Comparison of ENCODE assay signal across 8 cellular contexts in genomic region chr11:120710354-120711187, GRCh38.
DNase-seq lines count a peak whose midpoint lies in the region; ATAC-seq and TF ChIP-seq lines count a peak whose summit lies in the region.

No MANE protein-coding gene starts in this region.

- H3K4me1 Mint-ChIP-seq in CD8-positive, alpha-beta memory T cell = peaks cover 6 to 12% (median 12%) of the 10 kb centered on the region in 3 donors

- H3K27me3 ChIP-seq in right cardiac atrium (ENCODE audit: control insufficient read depth, insufficient read depth) (no peaks in the 10 kb centered on the region), smooth muscle cell (ENCODE audit: low read depth) (no peaks in the 10 kb centered on the region)
- no peaks in the 10 kb centered on the region for H3K27me3 ChIP-seq in CD8-positive, alpha-beta memory T cell (ENCODE audit: insufficient read depth, low read length, poor library complexity, severe bottlenecking)

- intact Hi-C loops in right cardiac atrium (cut with DNase I) = no loop called here

- no peaks in the 10 kb centered on the region for H3K36me3 Mint-ChIP-seq in CD8-positive, alpha-beta memory T cell

- no peak overlapping the region for H3K27ac ChIP-seq in right cardiac atrium (ENCODE audit: low read length)
- H3K27ac ChIP-seq in smooth muscle cell (ENCODE audit: low read depth) = peak overlapping the region; percentile 32
- no peak overlapping the region for H3K27ac ChIP-seq in CD8-positive, alpha-beta memory T cell (ENCODE audit: low read depth, low read length)

- no peak overlapping the region for H3K4me3 Mint-ChIP-seq in CD8-positive, alpha-beta memory T cell

- H3K4me1 ChIP-seq in right cardiac atrium (ENCODE audit: control insufficient read depth, insufficient read depth, low read length) = no peaks in the 10 kb centered on the region
- H3K4me1 ChIP-seq in smooth muscle cell (ENCODE audit: low read depth) = peaks cover 10% of the 10 kb centered on the region
- no peaks in the 10 kb centered on the region for H3K4me1 ChIP-seq in CD8-positive, alpha-beta memory T cell (ENCODE audit: insufficient read depth, low read length)

- H3K9me3 Mint-ChIP-seq in CD8-positive, alpha-beta memory T cell = peaks cover 0 to 10% (median 1%) of the 10 kb centered on the region in 5 donors

- peak overlapping the region; percentile 18 for H2AFZ ChIP-seq in smooth muscle cell (ENCODE audit: low read depth)

- H3K9me3 ChIP-seq in right cardiac atrium (ENCODE audit: control insufficient read depth, low read length) (no peaks in the 10 kb centered on the region), smooth muscle cell (replicated peaks; ENCODE audit: low read depth) (no peaks in the 10 kb centered on the region)
- H3K9me3 ChIP-seq in CD8-positive, alpha-beta memory T cell (ENCODE audit: low read length) = no peaks in the 10 kb centered on the region

- H3K4me3 ChIP-seq in right cardiac atrium (ENCODE audit: low read length) (no peak overlapping the region), smooth muscle cell (no peak overlapping the region)
- no peak overlapping the region for H3K4me3 ChIP-seq in CD8-positive, alpha-beta memory T cell (ENCODE audit: low read length)

- CTCF ChIA-PET in CD8-positive, alpha-beta memory T cell (lab: Charles Lee) = no interaction called here

- DNase-seq in activated CD8-positive, alpha-beta memory T cell treated with anti-CD3 and anti-CD28 coated beads for 24 hours = peak; percentile 24
- no peak for DNase-seq in activated CD8-positive, alpha-beta memory T cell treated with anti-CD3 and anti-CD28 coated beads, Interleukin-2, amount 50 U/mL, for 4 hours
- DNase-seq in right cardiac atrium = peak in 2 of 3 donors; percentile 38 to 78
- peak; percentile 19 for DNase-seq in smooth muscle cell (lab: John Stamatoyannopoulos, UW; ENCODE audit: unreplicated experiment)
- no peak for DNase-seq in RPMI8226
- DNase-seq in CD8-positive, alpha-beta memory T cell = no peak
- no peak for DNase-seq in NCI-H526 (lab: John Stamatoyannopoulos, UW)

- no peaks in the 10 kb centered on the region for H4K20me1 ChIP-seq in smooth muscle cell (ENCODE audit: low read depth)

- peak; percentile 56 for ATAC-seq in SK-N-SH treated with all-trans-retinoic acid at 6 μM for 48 hours
- ATAC-seq in right cardiac atrium = peak; percentile 26 to 62

- H3K79me2 ChIP-seq in smooth muscle cell (ENCODE audit: low read depth) = no peaks in the 10 kb centered on the region

- TF ChIP-seq CTCF in smooth muscle cell (IDR thresholded peaks at IDR 0.05; ENCODE audit: borderline replicate concordance, insufficient read depth, poor library complexity, severe bottlenecking) = no peak

- POLR2A ChIA-PET in CD8-positive, alpha-beta memory T cell (lab: Charles Lee) = no interaction called here

- H3K9ac ChIP-seq in smooth muscle cell (ENCODE audit: low read depth) = no peak overlapping the region

- no peak overlapping the region for H3K27ac Mint-ChIP-seq in CD8-positive, alpha-beta memory T cell

- H3K36me3 ChIP-seq in smooth muscle cell (ENCODE audit: low read depth) = no peaks in the 10 kb centered on the region
- no peaks in the 10 kb centered on the region for H3K36me3 ChIP-seq in CD8-positive, alpha-beta memory T cell (ENCODE audit: insufficient read depth, low read length)

- no peaks in the 10 kb centered on the region for H3F3A ChIP-seq in smooth muscle cell (ENCODE audit: low read depth)

- peak overlapping the region; percentile 73 for H3K4me2 ChIP-seq in smooth muscle cell

- peaks cover 19 to 40% of the 10 kb centered on the region in 2 donors for H3K27me3 Mint-ChIP-seq in CD8-positive, alpha-beta memory T cell

- 65% methylated on average over 15 of the region's 15 CpGs for WGBS in right cardiac atrium
- 22% methylated on average over 15 of the region's 15 CpGs for WGBS in smooth muscle cell (ENCODE audit: low lambda C conversion rate)

TF ChIP-seq in SK-N-SH treated with all-trans-retinoic acid at 6 μM for 48 hours, 23 proteins besides CTCF, POLR2A, EP300 and RAD21:
- TF ChIP-seq RARB (CRISPR knock-in tag; IDR thresholded peaks at IDR 0.05) (no peak), ESRRG (CRISPR knock-in tag; IDR thresholded peaks at IDR 0.05) (no peak)
TF ChIP-seq in SK-N-SH treated with all-trans-retinoic acid at 6 μM for 48 hours: peak in this region for 0.

Comparison
In these comparisons a context has a peak if more than half of its experiments do, and no peak if none do; other contexts are left out.
1. DNase-seq: peak in activated CD8-positive, alpha-beta memory T cell treated with anti-CD3 and anti-CD28 coated beads for 24 hours (single experiment), right cardiac atrium (2 of 3) and smooth muscle cell (single experiment); none in activated CD8-positive, alpha-beta memory T cell treated with anti-CD3 and anti-CD28 coated beads, Interleukin-2, amount 50 U/mL, for 4 hours (single experiment), RPMI8226 (single experiment), CD8-positive, alpha-beta memory T cell (0 of 5) and NCI-H526 (0 of 2).